Comparison of ENCODE assay signal across 19 cellular contexts in the genomic region with DNA sequence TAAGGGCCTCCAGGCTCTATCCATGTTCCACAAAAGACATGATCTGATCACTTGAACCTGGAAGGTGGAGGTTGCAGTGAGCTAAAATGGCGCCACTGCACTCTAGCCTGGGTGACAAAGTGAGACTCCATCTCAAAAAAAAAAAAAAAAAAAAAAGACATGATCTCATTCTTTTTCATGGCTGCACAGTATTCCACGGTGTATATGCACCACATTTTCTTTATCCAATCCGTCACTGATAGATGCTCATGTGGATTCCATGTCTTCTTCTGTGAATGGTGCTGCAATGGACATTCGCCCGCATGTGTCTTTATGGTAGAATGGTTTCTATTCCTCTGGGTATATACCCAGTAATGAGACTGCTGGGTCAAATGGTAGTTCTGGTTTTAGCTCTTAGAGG.
DNase-seq lines count a peak whose midpoint lies in the region; ATAC-seq, FAIRE-seq and TF ChIP-seq lines count a peak whose summit lies in the region.
"Had no signal": no experiment of that assay in that cellular context is flagged by ENCODE, and none has a peak within 500 bp of the region (broad histone marks: within the 10 kb centered on the region; RNA-seq: fewer than 3 reads in every experiment).

No MANE protein-coding gene starts in this region.

- peaks cover 8% of the 10 kb centered on the region for H3F3A ChIP-seq in GM23338 (replicated peaks; ENCODE audit: low read depth)

- WGBS in GM12878 (ENCODE audit: insufficient coverage, insufficient replicate concordance, low lambda C conversion rate, missing lambda C conversion rate): 100% methylated on average over 5 of the region's 5 CpGs

- H3K4me1 ChIP-seq in GM23338 (ENCODE audit: insufficient read depth): peaks cover 69% of the 10 kb centered on the region
- peaks cover 65% of the 10 kb centered on the region for H3K4me1 ChIP-seq in GM12878 (ENCODE audit: control insufficient read depth, insufficient read depth, low read length)
- peaks cover 27% of the 10 kb centered on the region for H3K4me1 ChIP-seq in osteoblast (ENCODE audit: insufficient read depth, low read length)

- no peak overlapping the region for H2AFZ ChIP-seq in GM23338
- H2AFZ ChIP-seq in GM12878 (ENCODE audit: control insufficient read depth, low read depth, low read length): no peak overlapping the region
- no peak overlapping the region for H2AFZ ChIP-seq in osteoblast (ENCODE audit: low read length)

- SMC1A ChIA-PET in GM12878 (lab: Charles Lee; ENCODE audit: uncharacterized antibody, unreplicated experiment): interaction anchor here (1.5 kb wide), 1 partner anchor 9 kb away, joined by 4 read pairs; no protein-coding TSS in a partner anchor

- no TSS peak for BruUV-seq in GM12878 (replicated peaks; lab: Mats Ljungman, UMichigan)

- H3K36me3 ChIP-seq in GM23338 (ENCODE audit: insufficient read depth) (no peaks in the 10 kb centered on the region), GM12878 (ENCODE audit: control insufficient read depth in 2 of 2, insufficient read depth in 2 of 2, low read length in 1 of 2) (peaks cover 0 to 7% of the 10 kb centered on the region in 2 experiments; a peak in 3 of 4 replicates), osteoblast (ENCODE audit: insufficient read depth, low read length) (no peaks in the 10 kb centered on the region)

- in situ Hi-C loops in GM12878 (cut with MboI): no loop called here

- no peak for TF ChIP-seq POLR2A in GM12878 (IDR thresholded peaks at IDR 0.05; ENCODE audit: low read depth, low read length)

- no peak overlapping the region for H3K4me3 Mint-ChIP-seq in activated T-cell treated with anti-CD3 and anti-CD28 coated beads, Interleukin-2, amount 50 U/mL, for 24 hours
- H3K4me3 Mint-ChIP-seq in GM23338 (no peak overlapping the region), T-cell (no peak overlapping the region)
- H3K4me3 Mint-ChIP-seq: activated naive CD8-positive, alpha-beta T cell treated with anti-CD3 and anti-CD28 coated beads for 36 hours; effector memory CD8-positive, alpha-beta T cell; T-helper 17 cell had no signal

- H3K27me3 Mint-ChIP-seq in activated T-cell treated with anti-CD3 and anti-CD28 coated beads, Interleukin-2, amount 50 U/mL, for 24 hours: no peaks in the 10 kb centered on the region
- H3K27me3 Mint-ChIP-seq in GM23338 (ENCODE audit: insufficient read depth, low read depth, poor library complexity) (peaks cover 32% of the 10 kb centered on the region), T-cell (no peaks in the 10 kb centered on the region)
- H3K27me3 Mint-ChIP-seq: activated naive CD8-positive, alpha-beta T cell treated with anti-CD3 and anti-CD28 coated beads for 36 hours; effector memory CD8-positive, alpha-beta T cell; T-helper 17 cell had no signal

- no peak overlapping the region for H3K4me2 ChIP-seq in GM23338
- peak overlapping the region; percentile 14; the same call in 1 of the 2 replicates for H3K4me2 ChIP-seq in GM12878 (ENCODE audit: control insufficient read depth, insufficient read depth)
- no peak overlapping the region for H3K4me2 ChIP-seq in osteoblast (ENCODE audit: insufficient read depth, low read length)

- FAIRE-seq in GM12878 (lab: Jason Lieb, UNC): no peak

- H3K27me3 ChIP-seq in GM23338 (ENCODE audit: insufficient read depth) (no peaks in the 10 kb centered on the region), GM12878 (replicated peaks in 1 of 2; ENCODE audit: control insufficient read depth in 2 of 2, insufficient read depth in 2 of 2, low read length in 1 of 2) (no peaks in the 10 kb centered on the region), osteoblast (ENCODE audit: insufficient read depth, low read length) (no peaks in the 10 kb centered on the region)
- H3K27me3 ChIP-seq: Peyer's patch had no signal

- POLR2A ChIA-PET in GM12878 (lab: Charles Lee): interaction anchor here (1.3 kb wide), 1 partner anchor 57 kb away, joined by 3 read pairs; no protein-coding TSS in a partner anchor
- POLR2A ChIA-PET in T-cell (lab: Charles Lee): no interaction called here

- H3K9me3 Mint-ChIP-seq in activated T-cell treated with anti-CD3 and anti-CD28 coated beads, Interleukin-2, amount 50 U/mL, for 24 hours: no peaks in the 10 kb centered on the region
- H3K9me3 Mint-ChIP-seq in GM23338: no peaks in the 10 kb centered on the region; the same call in 2 of the 3 replicates
- H3K9me3 Mint-ChIP-seq in T-cell: no peaks in the 10 kb centered on the region
- H3K9me3 Mint-ChIP-seq: activated naive CD8-positive, alpha-beta T cell treated with anti-CD3 and anti-CD28 coated beads for 36 hours; effector memory CD8-positive, alpha-beta T cell had no signal

- H3K9me3 ChIP-seq in GM12878 (replicated peaks; ENCODE audit: control insufficient read depth, insufficient read depth, low read length) (no peaks in the 10 kb centered on the region), osteoblast (ENCODE audit: low read depth, low read length) (no peaks in the 10 kb centered on the region)
- H3K9me3 ChIP-seq: Peyer's patch had no signal

- H3K9ac ChIP-seq in GM12878 (ENCODE audit: control insufficient read depth, insufficient read depth, low read length): no peak overlapping the region

- TF ChIP-seq EP300 in GM12878 (IDR thresholded peaks at IDR 0.05; ENCODE audit: borderline replicate concordance in 1 of 2, control insufficient read depth in 1 of 2, low read depth in 2 of 2, low read length in 2 of 2): no peak

- H4K20me1 ChIP-seq in GM23338 (replicated peaks; ENCODE audit: insufficient read depth): peaks cover 49% of the 10 kb centered on the region
- H4K20me1 ChIP-seq in GM12878 (ENCODE audit: control insufficient read depth, insufficient read depth): peaks cover 12% of the 10 kb centered on the region
- H4K20me1 ChIP-seq in osteoblast (ENCODE audit: insufficient read depth, low read length): peaks cover 81% of the 10 kb centered on the region

- intact Hi-C loops in GM12878 (cut with micrococcal nuclease; ENCODE audit: unreplicated experiment): no loop called here

- no peak for ATAC-seq in GM23338
- no peak for ATAC-seq in GM12878
- no peak for ATAC-seq in T-cell (replicated peaks in 1 of 4)
- ATAC-seq: effector memory CD8-positive, alpha-beta T cell; T-helper 17 cell had no signal

- RAD21 ChIA-PET in GM12878 (lab: Charles Lee; ENCODE audit: unreplicated experiment): no interaction called here

- no peak overlapping the region for H3K4me3 ChIP-seq in GM23338
- no peak overlapping the region for H3K4me3 ChIP-seq in GM12878
- H3K4me3 ChIP-seq in osteoblast (ENCODE audit: insufficient read depth, low read length): no peak overlapping the region
- H3K4me3 ChIP-seq: lung, Peyer's patch had no signal

- CTCF ChIA-PET in GM12878 (lab: Yijun Ruan, JAX): interaction anchor here (0.7 to 1.3 kb wide), 3 partner anchors 30 to 249 kb away, joined by 3 to 4 read pairs (median 3); no protein-coding TSS in a partner anchor
- CTCF ChIA-PET in T-cell (lab: Charles Lee): no interaction called here

- no peaks in the 10 kb centered on the region for H3K9me2 ChIP-seq in GM23338 (ENCODE audit: insufficient read depth)

- peak overlapping the region; percentile 75 for H3K27ac Mint-ChIP-seq in activated T-cell treated with anti-CD3 and anti-CD28 coated beads, Interleukin-2, amount 50 U/mL, for 24 hours
- H3K27ac Mint-ChIP-seq in GM23338 (no peak overlapping the region), T-cell (no peak overlapping the region)

- TF ChIP-seq CTCF in GM23338 (conservative IDR thresholded peaks at IDR 0.05; ENCODE audit: low read depth in 2 of 2) (no peak), GM12878 (IDR thresholded peaks at IDR 0.05 in 2 of 3, conservative IDR thresholded peaks at IDR 0.05 in 1 of 3; ENCODE audit: control insufficient read depth in 2 of 3, extremely low read depth in 1 of 3, insufficient read depth in 1 of 3, low read depth in 3 of 3, low read length in 3 of 3) (no peak), osteoblast (IDR thresholded peaks at IDR 0.05; ENCODE audit: extremely low read depth, low read depth, low read length) (no peak)

- H3K36me3 Mint-ChIP-seq in activated T-cell treated with anti-CD3 and anti-CD28 coated beads, Interleukin-2, amount 50 U/mL, for 24 hours (ENCODE audit: low read depth): peaks cover 60% of the 10 kb centered on the region
- H3K36me3 Mint-ChIP-seq in GM23338 (ENCODE audit: low read depth): peaks cover 3% of the 10 kb centered on the region
- no peaks in the 10 kb centered on the region for H3K36me3 Mint-ChIP-seq in T-cell

- H3K27ac ChIP-seq in GM23338 (ENCODE audit: low read depth): 0 out of 2 replicates have a peak overlapping the region, but pooled peaks have one; percentile 95
- H3K27ac ChIP-seq in GM12878 (ENCODE audit: control insufficient read depth, insufficient read depth): no peak overlapping the region
- H3K27ac ChIP-seq in osteoblast (ENCODE audit: low read depth, low read length): peak overlapping the region; percentile 92
- H3K27ac ChIP-seq: HL-60, Peyer's patch had no signal

- TF ChIP-seq RAD21 in GM12878 (IDR thresholded peaks at IDR 0.05; ENCODE audit: insufficient read depth, low read depth, low read length): no peak

- no peak for DNase-seq in activated T-cell treated with anti-CD3 and anti-CD28 coated beads, Interleukin-2, amount 50 U/mL, for 24 hours
- no peak for DNase-seq in activated T-cell treated with anti-CD3 and anti-CD28 coated beads, Interleukin-2, amount 50 U/mL, for 48 hours
- DNase-seq in GM23338 (ENCODE audit: low spot score): no peak
- DNase-seq in GM12878 (ENCODE audit: low read depth, low spot score): no peak
- no peak for DNase-seq in osteoblast (ENCODE audit: insufficient read length, low spot score, missing footprints)
- no peak for DNase-seq in T-cell
- no peak for DNase-seq in amniotic stem cell (lab: John Stamatoyannopoulos, UW)
- DNase-seq in cortex of kidney (lab: John Stamatoyannopoulos, UW): no peak
- DNase-seq: activated naive CD8-positive, alpha-beta T cell treated with anti-CD3 and anti-CD28 coated beads for 36 hours; effector memory CD8-positive, alpha-beta T cell; H7; NCI-H1105 treated with DMSO at 0.1 percent for 48 hours; NCI-H446 treated with DMSO at 0.1 percent for 48 hours; Peyer's patch; right cardiac atrium; stimulated activated CD4-positive, alpha-beta T cell treated with anti-CD3 and anti-CD28 coated beads, Interleukin-12 subunit alpha, Interleukin-12 subunit beta, amount 100 ng/mL, for 4 hours; T-helper 17 cell had no signal

- H3K79me2 ChIP-seq in GM23338 (replicated peaks; ENCODE audit: insufficient read depth): peaks cover 98% of the 10 kb centered on the region
- H3K79me2 ChIP-seq in GM12878 (ENCODE audit: control insufficient read depth, insufficient read depth, low read length): peaks cover 94% of the 10 kb centered on the region
- H3K79me2 ChIP-seq in osteoblast (ENCODE audit: insufficient read depth, low read length): peaks cover 96% of the 10 kb centered on the region

- peaks cover 95% of the 10 kb centered on the region for H3K4me1 Mint-ChIP-seq in activated T-cell treated with anti-CD3 and anti-CD28 coated beads, Interleukin-2, amount 50 U/mL, for 24 hours (ENCODE audit: low read depth)
- peaks cover 80% of the 10 kb centered on the region for H3K4me1 Mint-ChIP-seq in GM23338
- peaks cover 90 to 96% (median 95%) of the 10 kb centered on the region in 3 donors for H3K4me1 Mint-ChIP-seq in T-cell

TF ChIP-seq in GM23338, 12 proteins besides CTCF, POLR2A, EP300 and RAD21 (continues in another document):
- TF ChIP-seq CREB1 (CRISPR knock-in tag; IDR thresholded peaks at IDR 0.05; ENCODE audit: low read depth) (no peak), ZNF114 (CRISPR knock-in tag; IDR thresholded peaks at IDR 0.05) (no peak)

TF ChIP-seq in GM12878, 131 proteins besides CTCF, POLR2A, EP300 and RAD21 (continues in another document):
- TF ChIP-seq SMAD5 (IDR thresholded peaks at IDR 0.05; ENCODE audit: low read depth): no peak
